15 cellular contexts compared by ENCODE assay signal in genomic region chr9:127108182-127108876, GRCh38. TPM values are rescaled to one million over a fixed set of nuclear protein-coding genes. Genes with fewer than 3 reads are reported as not detected.
DNase-seq lines count a peak whose midpoint lies in the region; ATAC-seq and TF ChIP-seq lines count a peak whose summit lies in the region.
"Had no signal": no experiment of that assay in that cellular context is flagged by ENCODE, and none has a peak within 500 bp of the region (broad histone marks: within the 10 kb centered on the region; RNA-seq: fewer than 3 reads in every experiment).

No MANE protein-coding gene starts in this region.

- H3K9me3 ChIP-seq in colonic mucosa (no peaks in the 10 kb centered on the region), Karpas-422 (ENCODE audit: low read length) (no peaks in the 10 kb centered on the region)
- H3K9me3 ChIP-seq: BE2C had no signal

- H3K27ac ChIP-seq in colonic mucosa, result peak overlapping the region; percentile 44
- peak overlapping the region; percentile 43 for H3K27ac ChIP-seq in substantia nigra (ENCODE audit: low read depth, low read length, poor library complexity, severe bottlenecking)
- H3K27ac ChIP-seq in Karpas-422 (ENCODE audit: low read length), result no peak overlapping the region
- H3K27ac ChIP-seq: PC-9 had no signal

- 0 out of 2 replicates have a peak overlapping the region, but pooled peaks have one; percentile 13 for H3K27ac Mint-ChIP-seq in WTC11
- H3K27ac Mint-ChIP-seq: HFFc6 had no signal

- H3K4me1 Mint-ChIP-seq in WTC11, result peaks cover 21% of the 10 kb centered on the region

- no peaks in the 10 kb centered on the region for H3K27me3 Mint-ChIP-seq in WTC11 (ENCODE audit: low read depth)
- H3K27me3 Mint-ChIP-seq: CD4-positive, alpha-beta memory T cell had no signal

- H3K4me3 ChIP-seq in colonic mucosa (no peak overlapping the region), Karpas-422 (ENCODE audit: low read length) (no peak overlapping the region)
- H3K4me3 ChIP-seq: PC-9 had no signal

- H3K9me3 Mint-ChIP-seq in WTC11, result no peaks in the 10 kb centered on the region
- H3K9me3 Mint-ChIP-seq: HFFc6 had no signal

- H3K4me1 ChIP-seq in colonic mucosa (no peaks in the 10 kb centered on the region), Karpas-422 (ENCODE audit: low read length) (no peaks in the 10 kb centered on the region)

- H4K20me1 ChIP-seq in Karpas-422 (ENCODE audit: insufficient read depth, low read depth, low read length), result peaks cover 14% of the 10 kb centered on the region; the same call in 1 of the 2 replicates

- no peak for ATAC-seq in WTC11
- no peak for ATAC-seq in GM21447 (IDR thresholded peaks at IDR 0.05; ENCODE audit: unreplicated experiment)

- POLR2A ChIA-PET in WTC11 (lab: Charles Lee), result interaction anchor here (0.9 kb wide), 1 partner anchor 15 kb away, joined by 4 read pairs; no protein-coding TSS in a partner anchor

- TF ChIP-seq CTCF in WTC11 (IDR thresholded peaks at IDR 0.05) (no peak), colonic mucosa (IDR thresholded peaks at IDR 0.05) (no peak)

- H3K36me3 Mint-ChIP-seq in WTC11, result no peaks in the 10 kb centered on the region
- H3K36me3 Mint-ChIP-seq: CD4-positive, alpha-beta memory T cell had no signal

- H3K4me2 ChIP-seq in Karpas-422 (ENCODE audit: low read depth, low read length, poor library complexity, severe bottlenecking), result no peak overlapping the region
- H3K4me2 ChIP-seq: PC-9 had no signal

- H3K27me3 ChIP-seq in colonic mucosa (no peaks in the 10 kb centered on the region), Karpas-422 (ENCODE audit: low read length) (no peaks in the 10 kb centered on the region)
- H3K27me3 ChIP-seq: BE2C had no signal

- DNase-seq in WTC11 (ENCODE audit: low spot score) (no peak), colonic mucosa (no peak), posterior vena cava (ENCODE audit: low spot score) (peak; percentile 58), substantia nigra (lab: John Stamatoyannopoulos, UW) (no peak), DMS79 (lab: John Stamatoyannopoulos, UW) (no peak), Karpas-422 (no peak)
- DNase-seq: BE2C; CD4-positive, alpha-beta memory T cell; DND-41; GDM1; HFFc6; NCI-H1417 treated with DMSO at 0.1 percent for 48 hours; NCI-H2171 treated with DMSO at 0.1 percent for 48 hours; PC-9 had no signal

- no peak overlapping the region for H3K4me3 Mint-ChIP-seq in WTC11
- H3K4me3 Mint-ChIP-seq: CD4-positive, alpha-beta memory T cell; HFFc6 had no signal

- no peak overlapping the region for H2AFZ ChIP-seq in Karpas-422 (ENCODE audit: low read length)
- H2AFZ ChIP-seq: PC-9 had no signal

- intact Hi-C loops in colonic mucosa (cut with DNase I), result no loop called here
- intact Hi-C loops in posterior vena cava (cut with DNase I), result no loop called here

- H3K79me2 ChIP-seq in Karpas-422 (ENCODE audit: low read length), result no peaks in the 10 kb centered on the region

- H3K36me3 ChIP-seq in colonic mucosa (no peaks in the 10 kb centered on the region), Karpas-422 (ENCODE audit: insufficient read depth, low read length) (no peaks in the 10 kb centered on the region)

- no peaks in the 10 kb centered on the region for H3K9me2 ChIP-seq in Karpas-422 (replicated peaks; ENCODE audit: insufficient read depth, low read length)

- H3K9ac ChIP-seq in colonic mucosa (ENCODE audit: low read depth in 2 of 2, low read length in 2 of 2) (no peak overlapping the region), Karpas-422 (ENCODE audit: low read length) (no peak overlapping the region)

- CTCF ChIA-PET in WTC11 (lab: Charles Lee), result interaction anchor here (1.3 kb wide), 1 partner anchor 15 kb away, joined by 4 read pairs; no protein-coding TSS in a partner anchor

TF ChIP-seq in WTC11, 78 proteins besides CTCF, POLR2A, EP300 and RAD21 (continues in another document):
- TF ChIP-seq, protein P1, sequence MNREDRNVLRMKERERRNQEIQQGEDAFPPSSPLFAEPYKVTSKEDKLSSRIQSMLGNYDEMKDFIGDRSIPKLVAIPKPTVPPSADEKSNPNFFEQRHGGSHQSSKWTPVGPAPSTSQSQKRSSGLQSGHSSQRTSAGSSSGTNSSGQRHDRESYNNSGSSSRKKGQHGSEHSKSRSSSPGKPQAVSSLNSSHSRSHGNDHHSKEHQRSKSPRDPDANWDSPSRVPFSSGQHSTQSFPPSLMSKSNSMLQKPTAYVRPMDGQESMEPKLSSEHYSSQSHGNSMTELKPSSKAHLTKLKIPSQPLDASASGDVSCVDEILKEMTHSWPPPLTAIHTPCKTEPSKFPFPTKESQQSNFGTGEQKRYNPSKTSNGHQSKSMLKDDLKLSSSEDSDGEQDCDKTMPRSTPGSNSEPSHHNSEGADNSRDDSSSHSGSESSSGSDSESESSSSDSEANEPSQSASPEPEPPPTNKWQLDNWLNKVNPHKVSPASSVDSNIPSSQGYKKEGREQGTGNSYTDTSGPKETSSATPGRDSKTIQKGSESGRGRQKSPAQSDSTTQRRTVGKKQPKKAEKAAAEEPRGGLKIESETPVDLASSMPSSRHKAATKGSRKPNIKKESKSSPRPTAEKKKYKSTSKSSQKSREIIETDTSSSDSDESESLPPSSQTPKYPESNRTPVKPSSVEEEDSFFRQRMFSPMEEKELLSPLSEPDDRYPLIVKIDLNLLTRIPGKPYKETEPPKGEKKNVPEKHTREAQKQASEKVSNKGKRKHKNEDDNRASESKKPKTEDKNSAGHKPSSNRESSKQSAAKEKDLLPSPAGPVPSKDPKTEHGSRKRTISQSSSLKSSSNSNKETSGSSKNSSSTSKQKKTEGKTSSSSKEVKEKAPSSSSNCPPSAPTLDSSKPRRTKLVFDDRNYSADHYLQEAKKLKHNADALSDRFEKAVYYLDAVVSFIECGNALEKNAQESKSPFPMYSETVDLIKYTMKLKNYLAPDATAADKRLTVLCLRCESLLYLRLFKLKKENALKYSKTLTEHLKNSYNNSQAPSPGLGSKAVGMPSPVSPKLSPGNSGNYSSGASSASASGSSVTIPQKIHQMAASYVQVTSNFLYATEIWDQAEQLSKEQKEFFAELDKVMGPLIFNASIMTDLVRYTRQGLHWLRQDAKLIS (CRISPR knock-in tag; IDR thresholded peaks at IDR 0.05; ENCODE audit: borderline replicate concordance), result no peak
- TF ChIP-seq, protein P2, sequence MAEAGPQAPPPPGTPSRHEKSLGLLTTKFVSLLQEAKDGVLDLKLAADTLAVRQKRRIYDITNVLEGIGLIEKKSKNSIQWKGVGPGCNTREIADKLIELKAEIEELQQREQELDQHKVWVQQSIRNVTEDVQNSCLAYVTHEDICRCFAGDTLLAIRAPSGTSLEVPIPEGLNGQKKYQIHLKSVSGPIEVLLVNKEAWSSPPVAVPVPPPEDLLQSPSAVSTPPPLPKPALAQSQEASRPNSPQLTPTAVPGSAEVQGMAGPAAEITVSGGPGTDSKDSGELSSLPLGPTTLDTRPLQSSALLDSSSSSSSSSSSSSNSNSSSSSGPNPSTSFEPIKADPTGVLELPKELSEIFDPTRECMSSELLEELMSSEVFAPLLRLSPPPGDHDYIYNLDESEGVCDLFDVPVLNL (CRISPR knock-in tag; IDR thresholded peaks at IDR 0.05; ENCODE audit: borderline replicate concordance, low read depth), result no peak
- TF ChIP-seq, protein P3, sequence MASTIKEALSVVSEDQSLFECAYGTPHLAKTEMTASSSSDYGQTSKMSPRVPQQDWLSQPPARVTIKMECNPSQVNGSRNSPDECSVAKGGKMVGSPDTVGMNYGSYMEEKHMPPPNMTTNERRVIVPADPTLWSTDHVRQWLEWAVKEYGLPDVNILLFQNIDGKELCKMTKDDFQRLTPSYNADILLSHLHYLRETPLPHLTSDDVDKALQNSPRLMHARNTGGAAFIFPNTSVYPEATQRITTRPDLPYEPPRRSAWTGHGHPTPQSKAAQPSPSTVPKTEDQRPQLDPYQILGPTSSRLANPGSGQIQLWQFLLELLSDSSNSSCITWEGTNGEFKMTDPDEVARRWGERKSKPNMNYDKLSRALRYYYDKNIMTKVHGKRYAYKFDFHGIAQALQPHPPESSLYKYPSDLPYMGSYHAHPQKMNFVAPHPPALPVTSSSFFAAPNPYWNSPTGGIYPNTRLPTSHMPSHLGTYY (CRISPR knock-in tag; IDR thresholded peaks at IDR 0.05), result no peak
- TF ChIP-seq ZSCAN18 (CRISPR knock-in tag; IDR thresholded peaks at IDR 0.05) (no peak), RELA (CRISPR knock-in tag; IDR thresholded peaks at IDR 0.05; ENCODE audit: borderline replicate concordance) (no peak), ZBTB43 (CRISPR knock-in tag; IDR thresholded peaks at IDR 0.05) (no peak)

RNA-seq across cellular contexts. Expression of gene ANGPTL2, which starts 14.1 kb away (rescaled TPM):
- total RNA-seq in WTC11 (2021) (4.5 to 6.7 TPM (median 6.3 TPM) in 3 replicates), colonic mucosa (10 to 100 TPM in 1 of 2 donors, 1 to 10 TPM in 1; 2.7 to 15.1 TPM), posterior vena cava (10 to 100 TPM; 45.7 to 55.9 TPM)
- total RNA-seq in Karpas-422 (2014; rRNA removed; shearing (Covaris generic); ENCODE audit: low replicate concordance), result not detected in 2 replicates
- total RNA-seq: CD4-positive, alpha-beta memory T cell had no signal
